In the genomic region with DNA sequence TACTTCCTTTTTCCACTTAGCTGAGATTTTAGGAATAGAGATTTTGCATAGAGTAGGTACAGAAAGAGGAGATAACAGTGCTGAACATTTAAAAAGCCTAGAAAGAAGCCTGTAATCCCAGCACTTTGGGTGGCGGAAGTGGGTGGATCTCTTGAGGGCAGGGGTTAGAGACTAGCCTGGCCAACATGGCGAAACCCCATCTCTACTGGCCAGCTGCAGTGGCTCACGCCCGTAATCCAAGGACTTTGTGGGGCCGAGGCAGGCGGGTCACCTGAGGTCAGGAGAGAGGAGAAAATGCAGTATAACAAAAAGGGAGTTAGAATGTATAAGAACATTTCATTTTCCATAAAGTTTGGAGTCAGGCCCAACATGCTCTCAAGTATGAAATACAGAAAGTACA, we compare ENCODE assay signal across 16 cellular contexts.
DNase-seq lines count a peak whose midpoint lies in the region; ATAC-seq and TF ChIP-seq lines count a peak whose summit lies in the region.
"Had no signal": no experiment of that assay in that cellular context is flagged by ENCODE, and none has a peak within 500 bp of the region (broad histone marks: within the 10 kb centered on the region; RNA-seq: fewer than 3 reads in every experiment).

No MANE protein-coding gene starts in this region.

- no peaks in the 10 kb centered on the region for H3K27me3 ChIP-seq in right cardiac atrium (ENCODE audit: control insufficient read depth, insufficient read depth)

- ATAC-seq in right cardiac atrium: peak in 1 of 2 donors; percentile 36
- ATAC-seq in activated naive CD4-positive, alpha-beta T cell treated with anti-CD3 and anti-CD28 coated beads, Interleukin-2, amount 50 U/mL, for 72 hours: no peak

- no peak overlapping the region for H3K4me3 ChIP-seq in right cardiac atrium (ENCODE audit: low read length)
- no peak overlapping the region for H3K4me3 ChIP-seq in fibroblast of pulmonary artery (replicated peaks; ENCODE audit: low read depth, low read length)
- H3K4me3 ChIP-seq: PC-9 had no signal

- H3K36me3 Mint-ChIP-seq in nephron (ENCODE audit: low read depth): no peaks in the 10 kb centered on the region
- no peaks in the 10 kb centered on the region for H3K36me3 Mint-ChIP-seq in activated naive CD4-positive, alpha-beta T cell treated with anti-CD3 and anti-CD28 coated beads, Interleukin-2, amount 50 U/mL, for 72 hours
- H3K36me3 Mint-ChIP-seq: CD4-positive, CD25-positive, alpha-beta regulatory T cell had no signal

- DNase-seq in right cardiac atrium (peak; percentile 28 to 76 (median 39)), cardiac septum (ENCODE audit: low spot score) (no peak), fibroblast of pulmonary artery (ENCODE audit: low read depth) (peak; percentile 41), T1000 (lab: John Stamatoyannopoulos, UW) (no peak)
- no peak for DNase-seq in activated CD4-positive, alpha-beta T cell treated with anti-CD3 and anti-CD28 coated beads for 48 hours
- no peak for DNase-seq in activated naive CD4-positive, alpha-beta T cell treated with anti-CD3 and anti-CD28 coated beads, Interleukin-2, amount 50 U/mL, for 72 hours (ENCODE audit: low spot score in 2 of 2)
- DNase-seq: ACHN; Calu3; CD4-positive, CD25-positive, alpha-beta regulatory T cell; DMS79 treated with DMSO at 0.1 percent for 48 hours; HCEC 1CT; NCI-H1048; NCI-H146; PC-9; SHP77 treated with DMSO at 0.1 percent for 48 hours had no signal

- no peaks in the 10 kb centered on the region for H3K9me3 Mint-ChIP-seq in nephron
- no peaks in the 10 kb centered on the region for H3K9me3 Mint-ChIP-seq in activated naive CD4-positive, alpha-beta T cell treated with anti-CD3 and anti-CD28 coated beads, Interleukin-2, amount 50 U/mL, for 72 hours

- intact Hi-C loops in right cardiac atrium (cut with DNase I) (no loop called here), cardiac septum (cut with DNase I) (no loop called here)

- H3K9me3 ChIP-seq in right cardiac atrium (ENCODE audit: control insufficient read depth, low read length): no peaks in the 10 kb centered on the region

- 78% methylated on average over 6 of the region's 6 CpGs for WGBS in right cardiac atrium

- peaks cover 16% of the 10 kb centered on the region for H3K4me1 Mint-ChIP-seq in nephron

- TF ChIP-seq CTCF in fibroblast of pulmonary artery (IDR thresholded peaks at IDR 0.05; ENCODE audit: low read length, missing control alignments): no peak
- TF ChIP-seq CTCF in nephron (IDR thresholded peaks at IDR 0.05; ENCODE audit: unreplicated experiment in 3 of 3): no peak

- peak overlapping the region; percentile 4 to 69 (median 44) for H3K4me3 Mint-ChIP-seq in nephron
- H3K4me3 Mint-ChIP-seq: CD4-positive, CD25-positive, alpha-beta regulatory T cell had no signal

- no peak overlapping the region for H3K27ac ChIP-seq in right cardiac atrium (ENCODE audit: low read length)
- H3K27ac ChIP-seq: PC-9 had no signal

- peak overlapping the region; percentile 90 to 94 (median 92) for H3K27ac Mint-ChIP-seq in nephron
- H3K27ac Mint-ChIP-seq in activated naive CD4-positive, alpha-beta T cell treated with anti-CD3 and anti-CD28 coated beads, Interleukin-2, amount 50 U/mL, for 72 hours: no peak overlapping the region

- no peaks in the 10 kb centered on the region for H3K27me3 Mint-ChIP-seq in nephron (ENCODE audit: low read depth)
- H3K27me3 Mint-ChIP-seq: CD4-positive, CD25-positive, alpha-beta regulatory T cell had no signal

- no peaks in the 10 kb centered on the region for H3K4me1 ChIP-seq in right cardiac atrium (ENCODE audit: control insufficient read depth, insufficient read depth, low read length)

Comparison
In these comparisons a context has a peak if more than half of its experiments do, and no peak if none do; other contexts are left out.
1. DNase-seq: peak in right cardiac atrium (3 of 3) and fibroblast of pulmonary artery (single experiment); none in cardiac septum (single experiment), activated CD4-positive, alpha-beta T cell treated with anti-CD3 and anti-CD28 coated beads for 48 hours (single experiment), activated naive CD4-positive, alpha-beta T cell treated with anti-CD3 and anti-CD28 coated beads, Interleukin-2, amount 50 U/mL, for 72 hours (0 of 2) and T1000 (single experiment).
2. H3K27ac Mint-ChIP-seq: peak in nephron (3 of 3); none in activated naive CD4-positive, alpha-beta T cell treated with anti-CD3 and anti-CD28 coated beads, Interleukin-2, amount 50 U/mL, for 72 hours (0 of 2).